In genomic region chr3:42712716-42713372, GRCh38 we compare ENCODE assay signal across 23 cellular contexts. TPM values are rescaled to one million over a fixed set of nuclear protein-coding genes. Genes with fewer than 3 reads are reported as not detected.
A peak's percentile ranks its signal among the peaks of the same experiment; 100 is the strongest.
DNase-seq lines count a peak whose midpoint lies in the region; ATAC-seq and TF ChIP-seq lines count a peak whose summit lies in the region.
"Had no signal": no experiment of that assay in that cellular context is flagged by ENCODE, and none has a peak within 500 bp of the region (broad histone marks: within the 10 kb centered on the region; RNA-seq: fewer than 3 reads in every experiment).

No MANE protein-coding gene starts in this region.

- no peaks in the 10 kb centered on the region for H3K36me3 Mint-ChIP-seq in natural killer cell treated with Interleukin-12 subunit alpha and Interleukin-12 subunit beta and Interleukin-15 and Interleukin-18, amount 100 ng/mL, for 72 hours
- H3K36me3 Mint-ChIP-seq in natural killer cell: no peaks in the 10 kb centered on the region
- H3K36me3 Mint-ChIP-seq: activated naive CD8-positive, alpha-beta T cell; neural progenitor cell; stimulated activated effector memory CD8-positive, alpha-beta T cell treated with anti-CD3 and anti-CD28 coated beads, Interleukin-12 subunit alpha, Interleukin-12 subunit beta, amount 100 ng/mL, for 72 hours; T-cell had no signal

- no peak for TF ChIP-seq POLR2A in thyroid gland (IDR thresholded peaks at IDR 0.05)

- peak; percentile 1 for DNase-seq in natural killer cell treated with Interleukin-12 subunit alpha and Interleukin-12 subunit beta and Interleukin-15 and Interleukin-18, amount 100 ng/mL, for 72 hours (ENCODE audit: low spot score)
- DNase-seq in natural killer cell (no peak), omental fat pad (ENCODE audit: low spot score) (peak; percentile 16), upper lobe of right lung (peak; percentile 39), OCI-M1 (lab: John Stamatoyannopoulos, UW) (no peak), thyroid gland (no peak), DMS153 treated with DMSO at 0.1 percent for 48 hours (lab: John Stamatoyannopoulos, UW; ENCODE audit: unreplicated experiment) (no peak)
- DNase-seq in activated CD8-positive, alpha-beta memory T cell treated with anti-CD3 and anti-CD28 coated beads, Interleukin-2, amount 50 U/mL, for 48 hours: peak; percentile 25
- DNase-seq: activated CD4-positive, alpha-beta T cell treated with anti-CD3 and anti-CD28 coated beads for 1 hour; kidney; NCI-H524; PC-9; SIG-M5; stimulated activated CD4-positive, alpha-beta T cell treated with anti-CD3 and anti-CD28 coated beads, Interleukin-1b, Interleukin-23, amount 100 ng/mL, for 48 hours had no signal

- no peak overlapping the region for H3K27ac Mint-ChIP-seq in natural killer cell treated with Interleukin-12 subunit alpha and Interleukin-12 subunit beta and Interleukin-15 and Interleukin-18, amount 100 ng/mL, for 72 hours
- H3K27ac Mint-ChIP-seq in natural killer cell: no peak overlapping the region
- H3K27ac Mint-ChIP-seq: activated naive CD8-positive, alpha-beta T cell; neural progenitor cell; stimulated activated effector memory CD8-positive, alpha-beta T cell treated with anti-CD3 and anti-CD28 coated beads, Interleukin-12 subunit alpha, Interleukin-12 subunit beta, amount 100 ng/mL, for 72 hours; T-cell had no signal

- H3K9me3 Mint-ChIP-seq in natural killer cell treated with Interleukin-12 subunit alpha and Interleukin-12 subunit beta and Interleukin-15 and Interleukin-18, amount 100 ng/mL, for 72 hours: no peaks in the 10 kb centered on the region
- no peaks in the 10 kb centered on the region for H3K9me3 Mint-ChIP-seq in natural killer cell
- H3K9me3 Mint-ChIP-seq: central memory CD8-positive, alpha-beta T cell; neural progenitor cell; stimulated activated effector memory CD8-positive, alpha-beta T cell treated with anti-CD3 and anti-CD28 coated beads, Interleukin-12 subunit alpha, Interleukin-12 subunit beta, amount 100 ng/mL, for 72 hours; T-cell had no signal

- H3K4me1 ChIP-seq in upper lobe of right lung (no peaks in the 10 kb centered on the region), thyroid gland (peaks cover 11 to 17% of the 10 kb centered on the region in 2 donors)
- H3K4me1 ChIP-seq: neural progenitor cell, testis had no signal

- no peak overlapping the region for H3K4me3 Mint-ChIP-seq in natural killer cell treated with Interleukin-12 subunit alpha and Interleukin-12 subunit beta and Interleukin-15 and Interleukin-18, amount 100 ng/mL, for 72 hours
- H3K4me3 Mint-ChIP-seq in natural killer cell: no peak overlapping the region
- H3K4me3 Mint-ChIP-seq: activated naive CD8-positive, alpha-beta T cell; central memory CD8-positive, alpha-beta T cell; neural progenitor cell; stimulated activated effector memory CD8-positive, alpha-beta T cell treated with anti-CD3 and anti-CD28 coated beads, Interleukin-12 subunit alpha, Interleukin-12 subunit beta, amount 100 ng/mL, for 72 hours; T-cell had no signal

- intact Hi-C loops in natural killer cell (cut with micrococcal nuclease): no loop called here
- intact Hi-C loops in upper lobe of right lung (cut with DNase I): no loop called here
- intact Hi-C loops in thyroid gland (cut with DNase I): no loop called here

- H3K4me1 Mint-ChIP-seq in natural killer cell treated with Interleukin-12 subunit alpha and Interleukin-12 subunit beta and Interleukin-15 and Interleukin-18, amount 100 ng/mL, for 72 hours (ENCODE audit: low read depth in 2 of 2): no peaks in the 10 kb centered on the region
- no peaks in the 10 kb centered on the region for H3K4me1 Mint-ChIP-seq in natural killer cell
- H3K4me1 Mint-ChIP-seq: central memory CD8-positive, alpha-beta T cell; neural progenitor cell; stimulated activated effector memory CD8-positive, alpha-beta T cell treated with anti-CD3 and anti-CD28 coated beads, Interleukin-12 subunit alpha, Interleukin-12 subunit beta, amount 100 ng/mL, for 72 hours; T-cell had no signal

- H3K36me3 ChIP-seq in upper lobe of right lung (no peaks in the 10 kb centered on the region), thyroid gland (no peaks in the 10 kb centered on the region)
- H3K36me3 ChIP-seq: neural progenitor cell had no signal

- no peak for ATAC-seq in natural killer cell treated with Interleukin-12 subunit alpha and Interleukin-12 subunit beta and Interleukin-15 and Interleukin-18, amount 100 ng/mL, for 72 hours
- no peak for ATAC-seq in natural killer cell
- no peak for ATAC-seq in omental fat pad (ENCODE audit: low FRiP score)
- ATAC-seq in upper lobe of right lung: no peak
- ATAC-seq: stimulated activated effector memory CD8-positive, alpha-beta T cell treated with anti-CD3 and anti-CD28 coated beads, Interleukin-12 subunit alpha, Interleukin-12 subunit beta, amount 100 ng/mL, for 72 hours; T-cell had no signal

- H3K4me3 ChIP-seq in upper lobe of right lung: no peak overlapping the region
- no peak overlapping the region for H3K4me3 ChIP-seq in thyroid gland (replicated peaks in 1 of 3)
- H3K4me3 ChIP-seq: neural progenitor cell, PC-9, testis had no signal

- WGBS in thyroid gland, 2 donors: 80 to 93% methylated on average over 4 to 5 of the region's 5 CpGs

- H3K27me3 ChIP-seq in upper lobe of right lung: no peaks in the 10 kb centered on the region
- no peaks in the 10 kb centered on the region for H3K27me3 ChIP-seq in thyroid gland
- H3K27me3 ChIP-seq: neural progenitor cell, testis had no signal

- TF ChIP-seq CTCF in natural killer cell (IDR thresholded peaks at IDR 0.05) (no peak), omental fat pad (IDR thresholded peaks at IDR 0.05) (no peak), upper lobe of right lung (IDR thresholded peaks at IDR 0.05) (no peak), thyroid gland (IDR thresholded peaks at IDR 0.05) (no peak)

- H3K9me3 ChIP-seq in upper lobe of right lung (no peaks in the 10 kb centered on the region), thyroid gland (no peaks in the 10 kb centered on the region)
- H3K9me3 ChIP-seq: testis had no signal

- H3K27me3 Mint-ChIP-seq in natural killer cell treated with Interleukin-12 subunit alpha and Interleukin-12 subunit beta and Interleukin-15 and Interleukin-18, amount 100 ng/mL, for 72 hours: peaks cover 0 to 3% of the 10 kb centered on the region in 2 donors
- peaks cover 5 to 12% of the 10 kb centered on the region in 2 donors for H3K27me3 Mint-ChIP-seq in natural killer cell (ENCODE audit: low read depth in 2 of 2)
- H3K27me3 Mint-ChIP-seq: activated naive CD8-positive, alpha-beta T cell had no signal

- H3K27ac ChIP-seq in upper lobe of right lung (no peak overlapping the region), thyroid gland (no peak overlapping the region)
- H3K27ac ChIP-seq: neural progenitor cell, PC-9, testis had no signal

RNA-seq across cellular contexts. Expression of gene HHATL, which starts 10.2 kb away (rescaled TPM):
- not detected for total RNA-seq in natural killer cell treated with Interleukin-12 subunit alpha and Interleukin-12 subunit beta and Interleukin-15 and Interleukin-18, amount 100 ng/mL, for 72 hours
- total RNA-seq in natural killer cell: not detected
- total RNA-seq in omental fat pad: not detected
- total RNA-seq in upper lobe of right lung: not detected
- 10 to 100 TPM; 15.7 to 64.1 (median 32.4) TPM for total RNA-seq in thyroid gland
- total RNA-seq: kidney, lung microvascular endothelial cell, MCF 10A, PC-9, pulmonary artery endothelial cell, T-cell had no signal

RNA-seq across cellular contexts. Expression of gene KLHL40, which starts 27.5 kb away (rescaled TPM):
- not detected for total RNA-seq in natural killer cell treated with Interleukin-12 subunit alpha and Interleukin-12 subunit beta and Interleukin-15 and Interleukin-18, amount 100 ng/mL, for 72 hours
- total RNA-seq in natural killer cell: not detected
- total RNA-seq in omental fat pad: under 1 TPM in 1 of 4 donors, not detected in 3; 0.19 TPM
- not detected for total RNA-seq in upper lobe of right lung
- not detected for total RNA-seq in thyroid gland
- total RNA-seq: kidney, lung microvascular endothelial cell, MCF 10A, PC-9, pulmonary artery endothelial cell, T-cell had no signal

RNA-seq across cellular contexts. Expression of gene ZBTB47, which starts 59.3 kb away (rescaled TPM):
- total RNA-seq in natural killer cell treated with Interleukin-12 subunit alpha and Interleukin-12 subunit beta and Interleukin-15 and Interleukin-18, amount 100 ng/mL, for 72 hours: 1 to 10 TPM; 1.9 to 2.7 TPM
- total RNA-seq in natural killer cell: 1 to 10 TPM; 2.1 to 3.0 (median 3.0) TPM
- 10 to 100 TPM; 41.5 to 67.6 (median 50.3) TPM for total RNA-seq in omental fat pad
- total RNA-seq in upper lobe of right lung: 28.1 TPM
- 10 to 100 TPM; 33.3 to 44.4 (median 42.0) TPM for total RNA-seq in thyroid gland

Comparison
In these comparisons a context has a peak if more than half of its experiments do, and no peak if none do; other contexts are left out.
1. DNase-seq: peak in natural killer cell treated with Interleukin-12 subunit alpha and Interleukin-12 subunit beta and Interleukin-15 and Interleukin-18, amount 100 ng/mL, for 72 hours (single experiment), activated CD8-positive, alpha-beta memory T cell treated with anti-CD3 and anti-CD28 coated beads, Interleukin-2, amount 50 U/mL, for 48 hours (single experiment), omental fat pad (single experiment) and upper lobe of right lung (single experiment); none in natural killer cell (single experiment), OCI-M1 (single experiment), thyroid gland (0 of 2) and DMS153 treated with DMSO at 0.1 percent for 48 hours (single experiment).
2. RNA of gene HHATL, which starts 10.2 kb away (total RNA-seq): 15.7 to 64.1 TPM in thyroid gland; not detected in upper lobe of right lung (single experiment), not detected in omental fat pad, not detected in natural killer cell treated with Interleukin-12 subunit alpha and Interleukin-12 subunit beta and Interleukin-15 and Interleukin-18, amount 100 ng/mL, for 72 hours and not detected in natural killer cell; every median in the first group is over 10 times any median in the second.